In the genomic region with DNA sequence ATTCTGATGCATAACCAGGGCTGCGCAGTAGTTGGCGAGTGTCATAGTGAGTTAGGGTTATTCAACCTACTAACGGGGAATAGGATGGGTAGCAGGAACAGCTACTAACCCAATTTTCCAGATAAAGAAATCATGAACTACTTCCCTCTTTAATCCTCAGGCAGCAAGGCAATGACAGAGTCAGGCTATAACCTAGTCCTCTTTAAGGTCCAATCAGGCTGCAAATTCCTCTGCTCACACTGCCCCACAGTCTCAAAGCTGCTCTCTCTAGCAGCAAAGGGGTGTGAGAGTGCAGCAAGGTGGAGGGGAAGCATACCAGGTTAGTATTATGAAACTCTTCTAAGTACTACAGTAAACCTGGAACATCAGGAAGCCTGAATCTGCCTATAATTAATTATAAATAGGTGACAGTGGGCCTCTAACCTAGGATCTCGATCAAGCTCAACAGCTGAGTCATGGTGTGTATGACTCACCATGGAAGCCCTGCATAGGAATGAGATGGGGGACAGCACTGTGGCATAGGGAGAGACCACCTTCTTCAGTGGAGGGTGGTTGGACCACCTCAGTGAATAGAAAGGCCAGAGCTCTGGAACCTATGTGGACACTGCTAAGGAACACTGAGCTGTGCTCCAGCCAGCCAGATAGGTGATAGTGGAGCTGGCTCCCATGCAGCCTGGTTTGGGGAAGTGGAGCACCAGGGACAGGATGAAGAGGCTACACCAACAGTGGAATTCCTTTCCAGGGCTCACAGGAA, we compare ENCODE assay signal across 14 cellular contexts. TPM values are rescaled to one million over a fixed set of nuclear protein-coding genes. Genes with fewer than 3 reads are reported as not detected.
DNase-seq lines count a peak whose midpoint lies in the region; ATAC-seq and TF ChIP-seq lines count a peak whose summit lies in the region.
"Had no signal": no experiment of that assay in that cellular context is flagged by ENCODE, and none has a peak within 500 bp of the region (broad histone marks: within the 10 kb centered on the region; RNA-seq: fewer than 3 reads in every experiment).

No MANE protein-coding gene starts in this region.

- H3K9me3 Mint-ChIP-seq in activated T-cell treated with anti-CD3 and anti-CD28 coated beads, Interleukin-2, amount 50 U/mL, for 24 hours, result no peaks in the 10 kb centered on the region

- no peak overlapping the region for H3K4me3 Mint-ChIP-seq in activated T-cell treated with anti-CD3 and anti-CD28 coated beads, Interleukin-2, amount 50 U/mL, for 24 hours

- 62 to 80% (median 72%) methylated on average over 4 of the region's 4 CpGs for WGBS in spleen, 5 donors

- peaks cover 0 to 23% (median 7%) of the 10 kb centered on the region in 6 donors for H3K4me1 ChIP-seq in spleen

- no peak overlapping the region for H3K4me3 ChIP-seq in spleen
- H3K4me3 ChIP-seq: skin epidermis had no signal

- intact Hi-C loops in spleen (cut with DNase I; ENCODE audit: low total_unique reads), result no loop called here

- no peak for DNase-seq in activated T-cell treated with anti-CD3 and anti-CD28 coated beads, Interleukin-2, amount 50 U/mL, for 24 hours
- DNase-seq in activated T-cell treated with anti-CD3 and anti-CD28 coated beads, Interleukin-2, amount 50 U/mL, for 1 hour, result no peak
- DNase-seq in NCI-H226 (peak; percentile 11), caudate nucleus (lab: John Stamatoyannopoulos, UW) (peak in 5 of 61 donors; percentile 35 to 54 (median 45)), renal cortical epithelial cell (ENCODE audit: low read depth) (peak; percentile 69), retina (no peak), spleen (no peak)
- DNase-seq: activated CD4-positive, alpha-beta T cell treated with anti-CD3 and anti-CD28 coated beads for 1 hour; amygdala; MM.1S; NK-92 treated with Interleukin-12 subunit alpha and Interleukin-12 subunit beta, amount 100 ng/mL, for 24 hours; stimulated activated naive CD4-positive, alpha-beta T cell treated with Interleukin-2 at 50 U/mL for 16 hours had no signal

- no peak for ATAC-seq in GM18870 (IDR thresholded peaks at IDR 0.05; ENCODE audit: unreplicated experiment)

- peaks cover 40% of the 10 kb centered on the region for H3K36me3 Mint-ChIP-seq in activated T-cell treated with anti-CD3 and anti-CD28 coated beads, Interleukin-2, amount 50 U/mL, for 24 hours (ENCODE audit: low read depth)

- H3K4me1 Mint-ChIP-seq in activated T-cell treated with anti-CD3 and anti-CD28 coated beads, Interleukin-2, amount 50 U/mL, for 24 hours (ENCODE audit: low read depth), result peaks cover 24% of the 10 kb centered on the region

- H3K9me3 ChIP-seq in spleen, result no peaks in the 10 kb centered on the region

- H3K27ac ChIP-seq in caudate nucleus (ENCODE audit: low read depth, low read length), result peak overlapping the region; percentile 79
- no peak overlapping the region for H3K27ac ChIP-seq in spleen
- H3K27ac ChIP-seq: skin epidermis had no signal

- H3K27ac Mint-ChIP-seq in activated T-cell treated with anti-CD3 and anti-CD28 coated beads, Interleukin-2, amount 50 U/mL, for 24 hours, result peak overlapping the region; percentile 41

- no peaks in the 10 kb centered on the region for H3K27me3 Mint-ChIP-seq in activated T-cell treated with anti-CD3 and anti-CD28 coated beads, Interleukin-2, amount 50 U/mL, for 24 hours

- H3K36me3 ChIP-seq in spleen, result peaks cover 0 to 91% (median 33%) of the 10 kb centered on the region in 6 donors

- no peak for TF ChIP-seq CTCF in spleen (IDR thresholded peaks at IDR 0.05 in 8 of 11, conservative IDR thresholded peaks at IDR 0.05 in 3 of 11)

- TF ChIP-seq POLR2A in spleen (IDR thresholded peaks at IDR 0.05), result no peak

- H3K27me3 ChIP-seq in spleen (replicated peaks in 1 of 7), result no peaks in the 10 kb centered on the region

RNA-seq across cellular contexts. Expression of gene PEX6, which starts 7.9 kb away (rescaled TPM):
- total RNA-seq in renal cortical epithelial cell (46.0 and 80.8 TPM in 2 replicates), spleen (10 to 100 TPM; 11.1 to 24.3 (median 19.8) TPM)
- polyA plus RNA-seq in spleen, result 10 to 100 TPM; 12.7 to 25.5 (median 16.8) TPM

RNA-seq across cellular contexts. Expression of gene GNMT, which starts 10.5 kb away (rescaled TPM):
- 0.20 TPM in 1 of 2 replicates, not detected in the other for total RNA-seq in renal cortical epithelial cell
- total RNA-seq in spleen, result 1 to 10 TPM in 6 of 7 donors, under 1 TPM in 1; 0.68 to 3.0 (median 2.0) TPM
- 1 to 10 TPM; 1.2 to 2.3 (median 1.4) TPM for polyA plus RNA-seq in spleen

RNA-seq across cellular contexts. Expression of gene PPP2R5D, which starts 13.3 kb away (rescaled TPM):
- 42.9 and 47.8 TPM in 2 replicates for total RNA-seq in renal cortical epithelial cell
- 10 to 100 TPM; 23.6 to 40.2 (median 27.7) TPM for total RNA-seq in spleen
- polyA plus RNA-seq in spleen, result 10 to 100 TPM; 15.3 to 18.1 (median 15.6) TPM

RNA-seq across cellular contexts. Expression of gene CNPY3, which starts 41.8 kb away (rescaled TPM):
- 26.9 and 66.7 TPM in 2 replicates for total RNA-seq in renal cortical epithelial cell
- total RNA-seq in spleen, result 100 to 1,000 TPM in 5 of 7 donors, 10 to 100 TPM in 2; 82.2 to 115 (median 109) TPM
- polyA plus RNA-seq in spleen, result 100 to 1,000 TPM in 1 of 3 donors, 10 to 100 TPM in 2; 94.2 to 109 (median 97.9) TPM

RNA-seq across cellular contexts. Expression of gene MEA1, which starts 42.7 kb away (rescaled TPM):
- total RNA-seq in renal cortical epithelial cell (38.3 and 46.9 TPM in 2 replicates), spleen (10 to 100 TPM; 33.3 to 51.4 (median 39.4) TPM)
- polyA plus RNA-seq in spleen, result 10 to 100 TPM; 79.2 to 89.4 (median 88.9) TPM

Comparison
In these comparisons a context has a peak if more than half of its experiments do, and no peak if none do; other contexts are left out.
1. DNase-seq: peak in NCI-H226 (single experiment) and renal cortical epithelial cell (single experiment); none in activated T-cell treated with anti-CD3 and anti-CD28 coated beads, Interleukin-2, amount 50 U/mL, for 24 hours (single experiment), activated T-cell treated with anti-CD3 and anti-CD28 coated beads, Interleukin-2, amount 50 U/mL, for 1 hour (single experiment), retina (single experiment) and spleen (single experiment).